In genomic region chr10:74628136-74628535, GRCh38 we compare ENCODE assay signal across 21 cellular contexts.
A peak's percentile ranks its signal among the peaks of the same experiment; 100 is the strongest.
DNase-seq lines count a peak whose midpoint lies in the region; ATAC-seq and TF ChIP-seq lines count a peak whose summit lies in the region.
"Had no signal": no experiment of that assay in that cellular context is flagged by ENCODE, and none has a peak within 500 bp of the region (broad histone marks: within the 10 kb centered on the region; RNA-seq: fewer than 3 reads in every experiment).

No MANE protein-coding gene starts in this region.

- no peaks in the 10 kb centered on the region for H3K9me2 ChIP-seq in SK-N-SH

- H2AFZ ChIP-seq in SK-N-SH (ENCODE audit: low read depth), result no peak overlapping the region

- no peaks in the 10 kb centered on the region for H3K79me2 ChIP-seq in SK-N-SH (ENCODE audit: insufficient read depth)

- H3K36me3 ChIP-seq in SK-N-SH (replicated peaks in 1 of 2; ENCODE audit: control insufficient read depth in 1 of 2, insufficient read depth in 2 of 2, low read length in 1 of 2) (peaks cover 3 to 12% of the 10 kb centered on the region in 2 experiments), MG63 (no peaks in the 10 kb centered on the region)

- ATAC-seq in SK-N-SH treated with all-trans-retinoic acid at 6 μM for 48 hours, result peak; percentile 33; the same call in 1 of the 3 replicates
- no peak for ATAC-seq in HG03378 (IDR thresholded peaks at IDR 0.05; ENCODE audit: unreplicated experiment)
- ATAC-seq: K562 had no signal

- H3K4me3 ChIP-seq in SK-N-SH (ENCODE audit: low read depth in 2 of 2, low read length in 1 of 2) (no peak overlapping the region), MG63 (no peak overlapping the region)
- H3K4me3 ChIP-seq: BLaER1 treated with 17β-estradiol and CSF1 and Interleukin-3, amounts not matched to agents 10 nM and 100 nM; K562; SJSA1 had no signal

- H3K27ac ChIP-seq in SK-N-SH (ENCODE audit: low read depth in 2 of 2, low read length in 1 of 2), result no peak overlapping the region
- H3K27ac ChIP-seq: BLaER1 treated with 17β-estradiol and CSF1 and Interleukin-3, amounts not matched to agents 10 nM and 100 nM; SJSA1 had no signal

- no peak for TF ChIP-seq CTCF in SK-N-SH (IDR thresholded peaks at IDR 0.05)

- H3K9ac ChIP-seq in SK-N-SH, result no peak overlapping the region
- H3K9ac ChIP-seq: BLaER1 treated with 17β-estradiol and CSF1 and Interleukin-3, amounts not matched to agents 10 nM and 100 nM had no signal

- WGBS in SK-N-SH (ENCODE audit: low lambda C conversion rate), result 58% methylated on average over 2 of the region's 2 CpGs

- no peaks in the 10 kb centered on the region for H4K20me1 ChIP-seq in SK-N-SH (ENCODE audit: insufficient read depth)
- H4K20me1 ChIP-seq: BLaER1 treated with 17β-estradiol and CSF1 and Interleukin-3, amounts not matched to agents 10 nM and 100 nM had no signal

- POLR2A ChIA-PET in SK-N-SH (lab: Yijun Ruan, JAX), result interaction anchor here (0.6 kb wide), 2 partner anchors 19 to 303 kb away, joined by 3 read pairs; no protein-coding TSS in a partner anchor

- H3K4me1 ChIP-seq in SK-N-SH (ENCODE audit: control insufficient read depth in 1 of 2, insufficient read depth in 2 of 2, low read depth in 1 of 2, low read length in 1 of 2), result no peaks in the 10 kb centered on the region; a peak in 1 of 4 replicates
- H3K4me1 ChIP-seq: Caco-2, SJSA1 had no signal

- H3F3A ChIP-seq in SK-N-SH (replicated peaks; ENCODE audit: insufficient read depth), result peaks cover 11% of the 10 kb centered on the region

- no peak for TF ChIP-seq EP300 in SK-N-SH (IDR thresholded peaks at IDR 0.05; ENCODE audit: borderline replicate concordance in 1 of 2, low read depth in 1 of 2, low read length in 1 of 2)

- DNase-seq in SK-N-SH (no peak), astrocyte of the hippocampus (ENCODE audit: low read depth, low spot score) (peak; percentile 11), iris pigment epithelial cell (ENCODE audit: low read depth) (peak; percentile 19), MG63 (no peak)
- DNase-seq in activated CD4-positive, alpha-beta T cell treated with anti-CD3 and anti-CD28 coated beads for 48 hours, result no peak
- no peak for DNase-seq in activated naive CD4-positive, alpha-beta T cell treated with Interleukin-2 at 50 U/mL for 16 hours
- DNase-seq: 8988T; Caco-2; CD4-positive, alpha-beta memory T cell; DMS153; NCI-H1092 treated with DMSO at 0.1 percent for 48 hours; NCI-H1436 treated with DMSO at 0.1 percent for 48 hours; NCI-H2029 treated with DMSO at 0.1 percent for 48 hours; NCI-H226; NCI-H510A treated with DMSO at 0.1 percent for 48 hours; NCI-H748 treated with DMSO at 0.1 percent for 48 hours had no signal

- CTCF ChIA-PET in SK-N-SH (lab: Yijun Ruan, JAX), result interaction anchor here (0.8 kb wide), 1 partner anchor 35 kb away, joined by 3 read pairs; no protein-coding TSS in a partner anchor

- H3K27me3 ChIP-seq in SK-N-SH (ENCODE audit: insufficient read depth), result no peaks in the 10 kb centered on the region
- H3K27me3 ChIP-seq in MG63, result no peaks in the 10 kb centered on the region
- H3K27me3 ChIP-seq: BLaER1 treated with 17β-estradiol and CSF1 and Interleukin-3, amounts not matched to agents 10 nM and 100 nM; SJSA1 had no signal

- 0 out of 2 replicates have a peak, but pooled peaks cover 2% of the 10 kb centered on the region for H3K9me3 ChIP-seq in SK-N-SH
- H3K9me3 ChIP-seq in MG63, result no peaks in the 10 kb centered on the region
- H3K9me3 ChIP-seq: SJSA1 had no signal

- no peak for TF ChIP-seq RAD21 in SK-N-SH (IDR thresholded peaks at IDR 0.05; ENCODE audit: low read length)

- H3K4me2 ChIP-seq in SK-N-SH, result no peak overlapping the region
- H3K4me2 ChIP-seq: BLaER1 treated with 17β-estradiol and CSF1 and Interleukin-3, amounts not matched to agents 10 nM and 100 nM had no signal

TF ChIP-seq in SK-N-SH treated with all-trans-retinoic acid at 6 μM for 48 hours, 23 proteins besides CTCF, POLR2A, EP300 and RAD21 (continues in another document):
- no peak for TF ChIP-seq PPARA (CRISPR knock-in tag; IDR thresholded peaks at IDR 0.05; ENCODE audit: borderline replicate concordance)
- TF ChIP-seq, protein P1, sequence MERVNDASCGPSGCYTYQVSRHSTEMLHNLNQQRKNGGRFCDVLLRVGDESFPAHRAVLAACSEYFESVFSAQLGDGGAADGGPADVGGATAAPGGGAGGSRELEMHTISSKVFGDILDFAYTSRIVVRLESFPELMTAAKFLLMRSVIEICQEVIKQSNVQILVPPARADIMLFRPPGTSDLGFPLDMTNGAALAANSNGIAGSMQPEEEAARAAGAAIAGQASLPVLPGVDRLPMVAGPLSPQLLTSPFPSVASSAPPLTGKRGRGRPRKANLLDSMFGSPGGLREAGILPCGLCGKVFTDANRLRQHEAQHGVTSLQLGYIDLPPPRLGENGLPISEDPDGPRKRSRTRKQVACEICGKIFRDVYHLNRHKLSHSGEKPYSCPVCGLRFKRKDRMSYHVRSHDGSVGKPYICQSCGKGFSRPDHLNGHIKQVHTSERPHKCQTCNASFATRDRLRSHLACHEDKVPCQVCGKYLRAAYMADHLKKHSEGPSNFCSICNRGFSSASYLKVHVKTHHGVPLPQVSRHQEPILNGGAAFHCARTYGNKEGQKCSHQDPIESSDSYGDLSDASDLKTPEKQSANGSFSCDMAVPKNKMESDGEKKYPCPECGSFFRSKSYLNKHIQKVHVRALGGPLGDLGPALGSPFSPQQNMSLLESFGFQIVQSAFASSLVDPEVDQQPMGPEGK (CRISPR knock-in tag; IDR thresholded peaks at IDR 0.05; ENCODE audit: borderline replicate concordance), result no peak
- TF ChIP-seq ARNTL (CRISPR knock-in tag; IDR thresholded peaks at IDR 0.05; ENCODE audit: borderline replicate concordance, low read depth), result no peak
- TF ChIP-seq POU6F1 (CRISPR knock-in tag; IDR thresholded peaks at IDR 0.05; ENCODE audit: borderline replicate concordance, low read depth), result no peak
- no peak for TF ChIP-seq SNAI2 (CRISPR knock-in tag; IDR thresholded peaks at IDR 0.05)
- TF ChIP-seq ZNF8 (CRISPR knock-in tag; IDR thresholded peaks at IDR 0.05), result no peak

TF ChIP-seq in SK-N-SH, 30 proteins besides CTCF, POLR2A, EP300 and RAD21 (continues in another document):
- no peak for TF ChIP-seq ELF1 (IDR thresholded peaks at IDR 0.05)
- TF ChIP-seq, protein P2, sequence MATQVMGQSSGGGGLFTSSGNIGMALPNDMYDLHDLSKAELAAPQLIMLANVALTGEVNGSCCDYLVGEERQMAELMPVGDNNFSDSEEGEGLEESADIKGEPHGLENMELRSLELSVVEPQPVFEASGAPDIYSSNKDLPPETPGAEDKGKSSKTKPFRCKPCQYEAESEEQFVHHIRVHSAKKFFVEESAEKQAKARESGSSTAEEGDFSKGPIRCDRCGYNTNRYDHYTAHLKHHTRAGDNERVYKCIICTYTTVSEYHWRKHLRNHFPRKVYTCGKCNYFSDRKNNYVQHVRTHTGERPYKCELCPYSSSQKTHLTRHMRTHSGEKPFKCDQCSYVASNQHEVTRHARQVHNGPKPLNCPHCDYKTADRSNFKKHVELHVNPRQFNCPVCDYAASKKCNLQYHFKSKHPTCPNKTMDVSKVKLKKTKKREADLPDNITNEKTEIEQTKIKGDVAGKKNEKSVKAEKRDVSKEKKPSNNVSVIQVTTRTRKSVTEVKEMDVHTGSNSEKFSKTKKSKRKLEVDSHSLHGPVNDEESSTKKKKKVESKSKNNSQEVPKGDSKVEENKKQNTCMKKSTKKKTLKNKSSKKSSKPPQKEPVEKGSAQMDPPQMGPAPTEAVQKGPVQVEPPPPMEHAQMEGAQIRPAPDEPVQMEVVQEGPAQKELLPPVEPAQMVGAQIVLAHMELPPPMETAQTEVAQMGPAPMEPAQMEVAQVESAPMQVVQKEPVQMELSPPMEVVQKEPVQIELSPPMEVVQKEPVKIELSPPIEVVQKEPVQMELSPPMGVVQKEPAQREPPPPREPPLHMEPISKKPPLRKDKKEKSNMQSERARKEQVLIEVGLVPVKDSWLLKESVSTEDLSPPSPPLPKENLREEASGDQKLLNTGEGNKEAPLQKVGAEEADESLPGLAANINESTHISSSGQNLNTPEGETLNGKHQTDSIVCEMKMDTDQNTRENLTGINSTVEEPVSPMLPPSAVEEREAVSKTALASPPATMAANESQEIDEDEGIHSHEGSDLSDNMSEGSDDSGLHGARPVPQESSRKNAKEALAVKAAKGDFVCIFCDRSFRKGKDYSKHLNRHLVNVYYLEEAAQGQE (IDR thresholded peaks at IDR 0.05; ENCODE audit: low read depth, low read length), result no peak
- no peak for TF ChIP-seq GABPA (IDR thresholded peaks at IDR 0.05; ENCODE audit: low read depth)
- no peak for TF ChIP-seq RCOR1 (IDR thresholded peaks at IDR 0.05; ENCODE audit: low read length)
- no peak for TF ChIP-seq FOSL2 (IDR thresholded peaks at IDR 0.05; ENCODE audit: borderline replicate concordance, low read depth)
- no peak for TF ChIP-seq FOXM1 (IDR thresholded peaks at IDR 0.05; ENCODE audit: low read depth)
- no peak for TF ChIP-seq JUND (IDR thresholded peaks at IDR 0.05)
- no peak for TF ChIP-seq YY1 (IDR thresholded peaks at IDR 0.05; ENCODE audit: low read depth)
- no peak for TF ChIP-seq MEF2A (IDR thresholded peaks at IDR 0.05; ENCODE audit: borderline replicate concordance, low read depth)
- no peak for TF ChIP-seq FOXJ3 (CRISPR knock-in tag; IDR thresholded peaks at IDR 0.05)
- TF ChIP-seq RXRA (IDR thresholded peaks at IDR 0.05; ENCODE audit: borderline replicate concordance, low read depth), result no peak
- no peak for TF ChIP-seq RFX5 (IDR thresholded peaks at IDR 0.05; ENCODE audit: low read length)
- TF ChIP-seq, protein P3, sequence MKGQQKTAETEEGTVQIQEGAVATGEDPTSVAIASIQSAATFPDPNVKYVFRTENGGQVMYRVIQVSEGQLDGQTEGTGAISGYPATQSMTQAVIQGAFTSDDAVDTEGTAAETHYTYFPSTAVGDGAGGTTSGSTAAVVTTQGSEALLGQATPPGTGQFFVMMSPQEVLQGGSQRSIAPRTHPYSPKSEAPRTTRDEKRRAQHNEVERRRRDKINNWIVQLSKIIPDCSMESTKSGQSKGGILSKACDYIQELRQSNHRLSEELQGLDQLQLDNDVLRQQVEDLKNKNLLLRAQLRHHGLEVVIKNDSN (IDR thresholded peaks at IDR 0.05; ENCODE audit: borderline replicate concordance, low read depth), result no peak

Comparison
In these comparisons a context has a peak if more than half of its experiments do, and no peak if none do; other contexts are left out.
1. DNase-seq: peak in astrocyte of the hippocampus (single experiment) and iris pigment epithelial cell (single experiment); none in SK-N-SH (single experiment), activated CD4-positive, alpha-beta T cell treated with anti-CD3 and anti-CD28 coated beads for 48 hours (single experiment), activated naive CD4-positive, alpha-beta T cell treated with Interleukin-2 at 50 U/mL for 16 hours (single experiment) and MG63 (single experiment).